Comparison of ENCODE assay signal across 30 cellular contexts in genomic region chr16:27965801-27966200, GRCh38.
"Had no signal": no experiment of that assay in that cellular context is flagged by ENCODE, and none has a peak within 500 bp of the region (broad histone marks: within the 10 kb centered on the region; RNA-seq: fewer than 3 reads in every experiment).

No MANE protein-coding gene starts in this region.

- H3K36me3 ChIP-seq: heart right ventricle, left lung, lower lobe of right lung, pancreas, prostate gland, spleen, stomach, thyroid gland, transverse colon, vagina had no signal

- H3K27me3 ChIP-seq: hepatocyte, left lung, pancreas, testis, thyroid gland, transverse colon, vagina had no signal

- FAIRE-seq: kidney, pancreas, small intestine had no signal

- H3K4me3 ChIP-seq: heart right ventricle, hepatocyte, left lung, lower lobe of right lung, mucosa of descending colon, pancreas, prostate gland, spleen, stomach, testis, thyroid gland, transverse colon, vagina had no signal

- H3K27ac ChIP-seq: heart right ventricle, hepatocyte, left lung, lower lobe of right lung, pancreas, prostate gland, spleen, stomach, testis, thyroid gland, transverse colon, vagina had no signal

- H2AFZ ChIP-seq: hepatocyte had no signal

- H3K4me1 Mint-ChIP-seq: naive thymus-derived CD4-positive, alpha-beta T cell; stimulated activated naive B cell treated with anti-CD40 and anti-IgM and Interleukin-4, amounts not matched to agents 10 μg/mL and 1 μg/mL and 100 μg/mL, for 72 hours had no signal

- H3K36me3 Mint-ChIP-seq: natural killer cell treated with Interleukin-12 subunit alpha and Interleukin-12 subunit beta and Interleukin-15 and Interleukin-18, amount 100 ng/mL, for 72 hours; stimulated activated naive B cell treated with anti-CD40 and anti-IgM and Interleukin-4, amounts not matched to agents 10 μg/mL and 1 μg/mL and 100 μg/mL, for 72 hours had no signal

- H3K9me3 Mint-ChIP-seq: natural killer cell treated with Interleukin-12 subunit alpha and Interleukin-12 subunit beta and Interleukin-15 and Interleukin-18, amount 100 ng/mL, for 72 hours had no signal

- DNase-seq: heart right ventricle; kidney; left colon; left lung; lower lobe of right lung; mammary epithelial cell; mesendoderm; midbrain; mucosa of descending colon; naive thymus-derived CD4-positive, alpha-beta T cell; pancreas; retina; right cardiac atrium; small intestine; spleen; stimulated activated CD4-positive, alpha-beta T cell treated with anti-CD3 and anti-CD28 coated beads, Interleukin-1b, Interleukin-23, amount 100 ng/mL, for 48 hours; stimulated activated CD4-positive, alpha-beta T cell treated with anti-CD3 and anti-CD28 coated beads, Interleukin-2, amount 100 ng/mL, for 48 hours; stimulated activated CD4-positive, alpha-beta T cell treated with anti-CD3 and anti-CD28 coated beads, Interleukin-4, amount 100 ng/mL, for 4 hours; stimulated activated CD8-positive, alpha-beta memory T cell treated with anti-CD3 and anti-CD28 coated beads, Interleukin-4, amount 100 ng/mL, for 48 hours; stimulated activated naive B cell treated with anti-CD40 and anti-IgM and Interleukin-4, amounts not matched to agents 10 μg/mL and 1 μg/mL and 100 μg/mL, for 72 hours; stimulated activated naive CD8-positive, alpha-beta T cell treated with anti-CD3 and anti-CD28 coated beads, Interleukin-15, Interleukin-2, amounts not matched to agents 100 U/mL and 50 U/mL, for 24 hours; stomach; testis; thyroid gland; transverse colon had no signal

- ATAC-seq: heart right ventricle; left colon; left lung; lower lobe of right lung; mucosa of descending colon; naive thymus-derived CD4-positive, alpha-beta T cell; natural killer cell treated with Interleukin-12 subunit alpha and Interleukin-12 subunit beta and Interleukin-15 and Interleukin-18, amount 100 ng/mL, for 72 hours; pancreas; right cardiac atrium; sciatic nerve; stimulated activated naive B cell treated with anti-CD40 and anti-IgM and Interleukin-4, amounts not matched to agents 10 μg/mL and 1 μg/mL and 100 μg/mL, for 72 hours; stimulated activated naive CD8-positive, alpha-beta T cell treated with anti-CD3 and anti-CD28 coated beads, Interleukin-15, Interleukin-2, amounts not matched to agents 100 U/mL and 50 U/mL, for 24 hours had no signal

- H3K27ac Mint-ChIP-seq: natural killer cell treated with Interleukin-12 subunit alpha and Interleukin-12 subunit beta and Interleukin-15 and Interleukin-18, amount 100 ng/mL, for 72 hours; stimulated activated naive B cell treated with anti-CD40 and anti-IgM and Interleukin-4, amounts not matched to agents 10 μg/mL and 1 μg/mL and 100 μg/mL, for 72 hours had no signal

- H3K79me2 ChIP-seq: hepatocyte had no signal

- H3K4me2 ChIP-seq: hepatocyte had no signal

- H3K4me3 Mint-ChIP-seq: naive thymus-derived CD4-positive, alpha-beta T cell; natural killer cell treated with Interleukin-12 subunit alpha and Interleukin-12 subunit beta and Interleukin-15 and Interleukin-18, amount 100 ng/mL, for 72 hours; stimulated activated naive B cell treated with anti-CD40 and anti-IgM and Interleukin-4, amounts not matched to agents 10 μg/mL and 1 μg/mL and 100 μg/mL, for 72 hours had no signal

- H3K9me3 ChIP-seq: left lung, lower lobe of right lung, mucosa of descending colon, pancreas, prostate gland, testis, thyroid gland, vagina had no signal

- H3K4me1 ChIP-seq: heart right ventricle, left lung, lower lobe of right lung, pancreas, spleen, stomach, testis, thyroid gland, transverse colon, vagina had no signal
